Comparison of ENCODE assay signal across 36 cellular contexts in the genomic region with DNA sequence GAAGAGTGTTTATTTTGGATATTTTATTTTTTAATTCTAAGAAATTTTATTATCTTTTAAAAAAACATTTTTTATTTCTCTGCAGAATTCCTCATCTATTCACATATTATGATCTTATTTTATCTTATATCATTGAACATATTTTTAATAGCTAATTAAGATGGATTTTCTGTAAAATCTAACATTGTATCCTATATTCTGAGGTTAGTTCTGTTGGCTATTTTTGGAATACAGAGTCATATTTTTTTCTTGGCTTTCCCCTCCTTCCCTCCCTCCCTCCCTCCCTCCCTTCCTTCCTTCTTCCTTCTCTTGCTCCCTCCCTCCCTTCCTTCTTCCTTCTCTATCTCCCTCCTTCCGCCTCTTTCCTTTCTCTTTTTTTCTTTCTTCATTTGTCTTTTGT.
"Had no signal": no experiment of that assay in that cellular context is flagged by ENCODE, and none has a peak within 500 bp of the region (broad histone marks: within the 10 kb centered on the region; RNA-seq: fewer than 3 reads in every experiment).

No MANE protein-coding gene starts in this region.

- H3K27me3 ChIP-seq: MG63 had no signal

- H3K4me3 ChIP-seq: MG63 had no signal

- H3K9me3 ChIP-seq: MG63 had no signal

- H3K36me3 ChIP-seq: MG63 had no signal

- DNase-seq: Karpas-422, Kasumi-1, MG63, MM.1S, MV-4-11, NCI-H1048, NCI-H1092, NCI-H1092 treated with DMSO at 0.1 percent for 48 hours, NCI-H1105, NCI-H1105 treated with DMSO at 0.1 percent for 48 hours, NCI-H1417, NCI-H1417 treated with DMSO at 0.1 percent for 48 hours, NCI-H1436, NCI-H1436 treated with DMSO at 0.1 percent for 48 hours, NCI-H146, NCI-H1694, NCI-H1694 treated with DMSO at 0.1 percent for 48 hours, NCI-H187, NCI-H187 treated with DMSO at 0.1 percent for 48 hours, NCI-H1930, NCI-H2029, NCI-H2029 treated with DMSO at 0.1 percent for 48 hours, NCI-H2081, NCI-H2081 treated with DMSO at 0.1 percent for 48 hours, NCI-H2107, NCI-H2171, NCI-H2171 treated with DMSO at 0.1 percent for 48 hours, NCI-H2227 treated with DMSO at 0.1 percent for 48 hours, NCI-H226, NCI-H345, NCI-H446, NCI-H446 treated with DMSO at 0.1 percent for 48 hours, NCI-H510A, NCI-H510A treated with DMSO at 0.1 percent for 48 hours, NCI-H524, NCI-H524 treated with DMSO at 0.1 percent for 48 hours had no signal
